ENCODE assay signal across 20 cellular contexts in the genomic region with DNA sequence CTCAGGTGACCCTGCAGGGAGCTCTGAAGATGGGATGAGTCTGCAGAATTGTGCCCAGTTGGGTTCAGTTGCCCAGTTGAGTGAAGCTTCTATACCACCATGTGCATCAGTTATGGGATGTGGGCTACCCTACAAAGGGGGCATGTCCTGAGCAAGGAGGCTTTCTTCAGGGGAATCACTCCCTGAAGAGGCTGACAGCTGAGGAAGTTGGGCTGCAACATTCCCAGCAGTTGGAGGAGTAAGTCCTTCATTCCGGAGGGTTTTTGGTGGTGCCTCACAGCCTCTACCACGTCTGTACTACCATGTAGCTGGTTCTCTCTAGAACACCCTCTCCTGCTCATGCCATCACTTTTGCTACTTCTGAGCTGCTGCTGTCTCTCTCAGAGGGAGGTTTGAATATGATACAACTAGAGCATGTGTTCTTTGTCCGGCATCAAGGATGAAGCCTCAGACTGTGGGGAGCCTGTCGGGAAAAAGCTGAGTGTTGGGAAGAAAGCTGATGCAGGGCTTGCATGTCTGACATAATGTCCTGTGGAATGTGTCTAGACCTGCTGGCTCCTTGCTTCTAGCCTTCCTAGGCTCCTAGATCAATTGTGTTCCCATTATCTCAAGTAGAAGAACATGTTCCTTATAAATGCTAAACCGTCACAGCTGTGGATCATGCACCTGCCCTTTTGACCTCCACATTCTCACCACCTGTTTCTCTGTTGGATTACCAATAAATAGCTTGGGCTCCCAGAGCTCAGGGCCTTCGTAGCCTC.
"Had no signal": no experiment of that assay in that cellular context is flagged by ENCODE, and none has a peak within 500 bp of the region (broad histone marks: within the 10 kb centered on the region; RNA-seq: fewer than 3 reads in every experiment).

No MANE protein-coding gene starts in this region.

- ATAC-seq: effector memory CD8-positive, alpha-beta T cell; gastrocnemius medialis; left ventricle myocardium superior; lower lobe of right lung; natural killer cell treated with Interleukin-12 subunit alpha and Interleukin-12 subunit beta and Interleukin-15 and Interleukin-18, amount 100 ng/mL, for 72 hours; right lobe of liver; stimulated activated effector memory CD8-positive, alpha-beta T cell treated with anti-CD3 and anti-CD28 coated beads, Interleukin-12 subunit alpha, Interleukin-12 subunit beta, amount 100 ng/mL, for 72 hours; stimulated activated naive CD8-positive, alpha-beta T cell treated with anti-CD3 and anti-CD28 coated beads, Interleukin-15, Interleukin-2, amounts not matched to agents 100 U/mL and 50 U/mL, for 24 hours; upper lobe of right lung had no signal

- H2AFZ ChIP-seq: parathyroid adenoma had no signal

- H3K9me3 ChIP-seq: colonic mucosa, gastrocnemius medialis, lower lobe of right lung, neutrophil, right lobe of liver, testis, tibial artery, upper lobe of right lung had no signal

- H3K27ac ChIP-seq: colonic mucosa, gastrocnemius medialis, lower lobe of right lung, neutrophil, parathyroid adenoma, right lobe of liver, testis, tibial artery, upper lobe of right lung had no signal

- H3K4me2 ChIP-seq: smooth muscle cell had no signal

- H3K36me3 ChIP-seq: colonic mucosa, gastrocnemius medialis, lower lobe of right lung, neutrophil, right lobe of liver, tibial artery, upper lobe of right lung had no signal

- H3K79me2 ChIP-seq: parathyroid adenoma had no signal

- H3K4me3 ChIP-seq: colonic mucosa, gastrocnemius medialis, lower lobe of right lung, right lobe of liver, smooth muscle cell, testis, tibial artery, upper lobe of right lung had no signal

- H3K4me1 ChIP-seq: colonic mucosa, gastrocnemius medialis, lower lobe of right lung, parathyroid adenoma, right lobe of liver, testis, tibial artery, upper lobe of right lung had no signal

- H3K9ac ChIP-seq: parathyroid adenoma had no signal

- DNase-seq: colonic mucosa; dermis blood vessel endothelial cell; effector memory CD8-positive, alpha-beta T cell; gastrocnemius medialis; left ventricle myocardium superior; lower lobe of right lung; naive B cell; right lobe of liver; stimulated activated CD4-positive, alpha-beta T cell treated with anti-CD3 and anti-CD28 coated beads, Interleukin-2, amount 100 ng/mL, for 24 hours; stimulated activated CD4-positive, alpha-beta T cell treated with anti-CD3 and anti-CD28 coated beads, Interleukin-4, amount 100 ng/mL, for 24 hours; stimulated activated naive CD8-positive, alpha-beta T cell treated with anti-CD3 and anti-CD28 coated beads, Interleukin-15, Interleukin-2, amounts not matched to agents 100 U/mL and 50 U/mL, for 24 hours; substantia nigra; testis; tibial artery; upper lobe of right lung had no signal

- H3K27me3 ChIP-seq: colonic mucosa, gastrocnemius medialis, neutrophil, right lobe of liver, testis, tibial artery, upper lobe of right lung had no signal
